1 cellular context compared by ENCODE assay signal in genomic region chr6:84227434-84228197, GRCh38.
TF ChIP-seq lines count a peak whose summit lies in the region.

A gene with protein sequence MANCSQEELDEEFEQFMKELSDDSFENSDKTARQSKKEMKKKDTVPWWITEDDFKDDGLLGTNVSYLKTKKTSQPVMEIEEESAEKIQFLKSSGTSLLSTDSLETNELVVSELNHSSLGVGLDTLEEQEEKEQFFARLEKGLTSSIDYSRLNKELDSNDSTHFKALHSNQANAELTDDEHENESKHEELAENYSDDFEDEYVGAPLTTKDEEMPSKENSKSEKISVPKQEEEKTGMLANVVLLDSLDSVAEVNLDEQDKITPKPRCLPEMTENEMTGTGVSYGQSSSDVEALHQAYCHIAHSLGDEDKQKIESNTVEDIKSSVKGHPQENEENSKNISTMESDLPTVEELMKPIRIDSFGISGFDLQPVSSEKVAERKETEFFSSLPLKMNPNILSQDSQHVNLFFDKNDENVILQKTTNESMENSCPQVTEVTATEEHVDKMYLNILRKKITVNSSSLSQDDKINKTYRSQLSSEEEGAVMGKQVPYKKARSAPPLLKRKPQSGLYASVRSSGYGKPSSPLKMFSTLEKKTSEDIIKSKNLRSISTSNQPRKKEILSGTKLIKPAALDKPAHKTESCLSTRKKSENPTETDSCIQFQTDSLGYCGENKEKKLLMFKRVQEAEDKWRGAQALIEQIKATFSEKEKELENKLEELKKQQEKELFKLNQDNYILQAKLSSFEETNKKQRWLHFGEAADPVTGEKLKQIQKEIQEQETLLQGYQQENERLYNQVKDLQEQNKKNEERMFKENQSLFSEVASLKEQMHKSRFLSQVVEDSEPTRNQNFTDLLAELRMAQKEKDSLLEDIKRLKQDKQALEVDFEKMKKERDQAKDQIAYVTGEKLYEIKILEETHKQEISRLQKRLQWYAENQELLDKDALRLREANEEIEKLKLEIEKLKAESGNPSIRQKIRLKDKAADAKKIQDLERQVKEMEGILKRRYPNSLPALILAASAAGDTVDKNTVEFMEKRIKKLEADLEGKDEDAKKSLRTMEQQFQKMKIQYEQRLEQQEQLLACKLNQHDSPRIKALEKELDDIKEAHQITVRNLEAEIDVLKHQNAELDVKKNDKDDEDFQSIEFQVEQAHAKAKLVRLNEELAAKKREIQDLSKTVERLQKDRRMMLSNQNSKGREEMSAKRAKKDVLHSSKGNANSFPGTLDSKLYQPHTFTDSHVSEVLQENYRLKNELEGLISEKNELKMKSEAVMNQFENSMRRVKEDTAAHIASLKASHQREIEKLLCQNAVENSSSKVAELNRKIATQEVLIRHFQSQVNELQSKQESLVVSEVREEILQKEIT (N-terminal part only) (minus strand): TSS chr6:84227643. CDS start chr6:84226393, 1,250 bp downstream.

TF ChIP-seq in WTC11, 78 proteins besides CTCF, POLR2A, EP300 and RAD21 (continued from another document):
- TF ChIP-seq NFYB (CRISPR knock-in tag; conservative IDR thresholded peaks at IDR 0.05; ENCODE audit: low read depth) (no peak), GABPB1 (CRISPR knock-in tag; IDR thresholded peaks at IDR 0.05) (peak; percentile 69), ZNF425 (CRISPR knock-in tag; conservative IDR thresholded peaks at IDR 0.05) (no peak), EMX1 (CRISPR knock-in tag; IDR thresholded peaks at IDR 0.05) (no peak), MXD4 (CRISPR knock-in tag; IDR thresholded peaks at IDR 0.05; ENCODE audit: borderline replicate concordance) (no peak), ATF2 (CRISPR knock-in tag; IDR thresholded peaks at IDR 0.05; ENCODE audit: borderline replicate concordance, low read depth) (no peak), GRHL2 (CRISPR knock-in tag; IDR thresholded peaks at IDR 0.05; ENCODE audit: insufficient replicate concordance, severe bottlenecking) (no peak), SMAD4 (CRISPR knock-in tag; IDR thresholded peaks at IDR 0.05) (no peak), ZBTB43 (CRISPR knock-in tag; IDR thresholded peaks at IDR 0.05) (0 out of 2 replicates have a peak, but pooled peaks have one; percentile 46), NFE2L1 (CRISPR knock-in tag; IDR thresholded peaks at IDR 0.05) (peak; percentile 61; the same call in 1 of the 2 replicates), ZNF317 (CRISPR knock-in tag; IDR thresholded peaks at IDR 0.05; ENCODE audit: borderline replicate concordance, low read depth) (no peak), CREM (CRISPR knock-in tag; IDR thresholded peaks at IDR 0.05) (peak; percentile 56; the same call in 1 of the 2 replicates)
- TF ChIP-seq, protein P1, sequence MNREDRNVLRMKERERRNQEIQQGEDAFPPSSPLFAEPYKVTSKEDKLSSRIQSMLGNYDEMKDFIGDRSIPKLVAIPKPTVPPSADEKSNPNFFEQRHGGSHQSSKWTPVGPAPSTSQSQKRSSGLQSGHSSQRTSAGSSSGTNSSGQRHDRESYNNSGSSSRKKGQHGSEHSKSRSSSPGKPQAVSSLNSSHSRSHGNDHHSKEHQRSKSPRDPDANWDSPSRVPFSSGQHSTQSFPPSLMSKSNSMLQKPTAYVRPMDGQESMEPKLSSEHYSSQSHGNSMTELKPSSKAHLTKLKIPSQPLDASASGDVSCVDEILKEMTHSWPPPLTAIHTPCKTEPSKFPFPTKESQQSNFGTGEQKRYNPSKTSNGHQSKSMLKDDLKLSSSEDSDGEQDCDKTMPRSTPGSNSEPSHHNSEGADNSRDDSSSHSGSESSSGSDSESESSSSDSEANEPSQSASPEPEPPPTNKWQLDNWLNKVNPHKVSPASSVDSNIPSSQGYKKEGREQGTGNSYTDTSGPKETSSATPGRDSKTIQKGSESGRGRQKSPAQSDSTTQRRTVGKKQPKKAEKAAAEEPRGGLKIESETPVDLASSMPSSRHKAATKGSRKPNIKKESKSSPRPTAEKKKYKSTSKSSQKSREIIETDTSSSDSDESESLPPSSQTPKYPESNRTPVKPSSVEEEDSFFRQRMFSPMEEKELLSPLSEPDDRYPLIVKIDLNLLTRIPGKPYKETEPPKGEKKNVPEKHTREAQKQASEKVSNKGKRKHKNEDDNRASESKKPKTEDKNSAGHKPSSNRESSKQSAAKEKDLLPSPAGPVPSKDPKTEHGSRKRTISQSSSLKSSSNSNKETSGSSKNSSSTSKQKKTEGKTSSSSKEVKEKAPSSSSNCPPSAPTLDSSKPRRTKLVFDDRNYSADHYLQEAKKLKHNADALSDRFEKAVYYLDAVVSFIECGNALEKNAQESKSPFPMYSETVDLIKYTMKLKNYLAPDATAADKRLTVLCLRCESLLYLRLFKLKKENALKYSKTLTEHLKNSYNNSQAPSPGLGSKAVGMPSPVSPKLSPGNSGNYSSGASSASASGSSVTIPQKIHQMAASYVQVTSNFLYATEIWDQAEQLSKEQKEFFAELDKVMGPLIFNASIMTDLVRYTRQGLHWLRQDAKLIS (CRISPR knock-in tag; IDR thresholded peaks at IDR 0.05; ENCODE audit: borderline replicate concordance), result no peak
- TF ChIP-seq, protein P2, sequence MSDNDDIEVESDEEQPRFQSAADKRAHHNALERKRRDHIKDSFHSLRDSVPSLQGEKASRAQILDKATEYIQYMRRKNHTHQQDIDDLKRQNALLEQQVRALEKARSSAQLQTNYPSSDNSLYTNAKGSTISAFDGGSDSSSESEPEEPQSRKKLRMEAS (CRISPR knock-in tag; IDR thresholded peaks at IDR 0.05), result peak; percentile 81
- TF ChIP-seq, protein P3, sequence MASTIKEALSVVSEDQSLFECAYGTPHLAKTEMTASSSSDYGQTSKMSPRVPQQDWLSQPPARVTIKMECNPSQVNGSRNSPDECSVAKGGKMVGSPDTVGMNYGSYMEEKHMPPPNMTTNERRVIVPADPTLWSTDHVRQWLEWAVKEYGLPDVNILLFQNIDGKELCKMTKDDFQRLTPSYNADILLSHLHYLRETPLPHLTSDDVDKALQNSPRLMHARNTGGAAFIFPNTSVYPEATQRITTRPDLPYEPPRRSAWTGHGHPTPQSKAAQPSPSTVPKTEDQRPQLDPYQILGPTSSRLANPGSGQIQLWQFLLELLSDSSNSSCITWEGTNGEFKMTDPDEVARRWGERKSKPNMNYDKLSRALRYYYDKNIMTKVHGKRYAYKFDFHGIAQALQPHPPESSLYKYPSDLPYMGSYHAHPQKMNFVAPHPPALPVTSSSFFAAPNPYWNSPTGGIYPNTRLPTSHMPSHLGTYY (CRISPR knock-in tag; IDR thresholded peaks at IDR 0.05), result no peak
- TF ChIP-seq, protein P4, sequence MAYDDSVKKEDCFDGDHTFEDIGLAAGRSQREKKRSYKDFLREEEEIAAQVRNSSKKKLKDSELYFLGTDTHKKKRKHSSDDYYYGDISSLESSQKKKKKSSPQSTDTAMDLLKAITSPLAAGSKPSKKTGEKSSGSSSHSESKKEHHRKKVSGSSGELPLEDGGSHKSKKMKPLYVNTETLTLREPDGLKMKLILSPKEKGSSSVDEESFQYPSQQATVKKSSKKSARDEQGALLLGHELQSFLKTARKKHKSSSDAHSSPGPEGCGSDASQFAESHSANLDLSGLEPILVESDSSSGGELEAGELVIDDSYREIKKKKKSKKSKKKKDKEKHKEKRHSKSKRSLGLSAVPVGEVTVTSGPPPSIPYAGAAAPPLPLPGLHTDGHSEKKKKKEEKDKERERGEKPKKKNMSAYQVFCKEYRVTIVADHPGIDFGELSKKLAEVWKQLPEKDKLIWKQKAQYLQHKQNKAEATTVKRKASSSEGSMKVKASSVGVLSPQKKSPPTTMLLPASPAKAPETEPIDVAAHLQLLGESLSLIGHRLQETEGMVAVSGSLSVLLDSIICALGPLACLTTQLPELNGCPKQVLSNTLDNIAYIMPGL (CRISPR knock-in tag; IDR thresholded peaks at IDR 0.05), result 0 out of 2 replicates have a peak, but pooled peaks have one; percentile 43
